1 cellular context compared by ENCODE assay signal in genomic region chr9:113409883-113410206, GRCh38.
TF ChIP-seq lines count a peak whose summit lies in the region.

No MANE protein-coding gene starts in this region.

TF ChIP-seq in GM23338, 12 proteins besides CTCF, POLR2A, EP300 and RAD21 (continued from another document):
- TF ChIP-seq ZNF462 (CRISPR knock-in tag; IDR thresholded peaks at IDR 0.05) (no peak), CREB1 (CRISPR knock-in tag; IDR thresholded peaks at IDR 0.05; ENCODE audit: low read depth) (no peak), ZNF114 (CRISPR knock-in tag; IDR thresholded peaks at IDR 0.05) (no peak), ETS1 (IDR thresholded peaks at IDR 0.05) (no peak), ZNF331 (CRISPR knock-in tag; IDR thresholded peaks at IDR 0.05; ENCODE audit: low read depth) (no peak), JUNB (IDR thresholded peaks at IDR 0.05; ENCODE audit: unreplicated experiment) (no peak), REST (IDR thresholded peaks at IDR 0.05; ENCODE audit: unreplicated experiment) (no peak)
TF ChIP-seq in GM23338: peak in this region for 0.
